9 cellular contexts compared by ENCODE assay signal in the genomic region with DNA sequence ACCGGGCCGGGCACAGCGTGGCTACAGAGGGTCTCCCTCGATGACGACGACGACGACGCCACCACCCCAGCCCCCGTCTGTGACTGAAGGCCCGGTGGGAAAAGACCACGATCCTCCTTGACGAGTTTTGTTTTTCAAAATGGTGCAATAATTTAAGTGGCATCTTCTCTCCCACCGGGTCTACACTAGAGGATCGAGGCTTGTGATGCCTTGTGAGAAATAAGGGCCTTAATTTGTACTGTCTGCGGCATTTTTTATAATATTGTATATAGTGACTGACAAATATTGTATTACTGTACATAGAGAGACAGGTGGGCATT. TPM values are rescaled to one million over a fixed set of nuclear protein-coding genes. Genes with fewer than 3 reads are reported as not detected.
DNase-seq lines count a peak whose midpoint lies in the region; ATAC-seq, FAIRE-seq and TF ChIP-seq lines count a peak whose summit lies in the region.
"Had no signal": no experiment of that assay in that cellular context is flagged by ENCODE, and none has a peak within 500 bp of the region (broad histone marks: within the 10 kb centered on the region; RNA-seq: fewer than 3 reads in every experiment).

No MANE protein-coding gene starts in this region.

- peak overlapping the region; percentile 85 for H3K4me3 ChIP-seq in AG10803 (ENCODE audit: low read length)
- peak overlapping the region; percentile 73 for H3K4me3 ChIP-seq in HUES6 (ENCODE audit: low read depth, low read length)
- peak overlapping the region; percentile 82 for H3K4me3 ChIP-seq in colonic mucosa
- H3K4me3 ChIP-seq in pancreas = peak overlapping the region in 1 of 4 donors; percentile 51

- H3K9me3 ChIP-seq in HUES6 (ENCODE audit: control insufficient read depth, insufficient read depth, low read depth, low read length) (no peaks in the 10 kb centered on the region), colonic mucosa (no peaks in the 10 kb centered on the region), pancreas (no peaks in the 10 kb centered on the region)

- peaks cover 80% of the 10 kb centered on the region for H3K27me3 ChIP-seq in HUES6 (ENCODE audit: control insufficient read depth, insufficient read depth, low read length)
- no peaks in the 10 kb centered on the region for H3K27me3 ChIP-seq in colonic mucosa
- no peaks in the 10 kb centered on the region for H3K27me3 ChIP-seq in pancreas

- TF ChIP-seq CTCF in AG10803 (conservative IDR thresholded peaks at IDR 0.05; ENCODE audit: low read length) (no peak), colonic mucosa (IDR thresholded peaks at IDR 0.05) (no peak), nephron (IDR thresholded peaks at IDR 0.05; ENCODE audit: unreplicated experiment in 3 of 3) (no peak), pancreas (IDR thresholded peaks at IDR 0.05) (no peak)

- ATAC-seq in HG03139 (IDR thresholded peaks at IDR 0.05; ENCODE audit: unreplicated experiment) (no peak), pancreas (no peak), HG02588 (IDR thresholded peaks at IDR 0.05; ENCODE audit: unreplicated experiment) (no peak)

- H3K27ac ChIP-seq in HUES6 (ENCODE audit: low read depth, low read length) (no peak overlapping the region), colonic mucosa (peak overlapping the region; percentile 66), pancreas (peak overlapping the region in 2 of 4 donors; percentile 28 to 36)

- FAIRE-seq in pancreas (lab: Jason Lieb, UNC) = no peak

- no peak overlapping the region for H3K27ac Mint-ChIP-seq in nephron

- intact Hi-C loops in colonic mucosa (cut with DNase I) = no loop called here
- intact Hi-C loops in pancreas (cut with DNase I) = no loop called here

- H3K4me1 ChIP-seq in HUES6 (ENCODE audit: control insufficient read depth, insufficient read depth, low read length) (no peaks in the 10 kb centered on the region), colonic mucosa (peaks cover 3% of the 10 kb centered on the region), pancreas (no peaks in the 10 kb centered on the region)

- peaks cover 10% of the 10 kb centered on the region for H3K36me3 Mint-ChIP-seq in nephron (ENCODE audit: low read depth)

- H3K9ac ChIP-seq in HUES6 (ENCODE audit: low read length) (no peak overlapping the region), colonic mucosa (ENCODE audit: low read depth in 2 of 2, low read length in 2 of 2) (peak overlapping the region in 1 of 2 donors; percentile 79)

- WGBS in pancreas, 2 donors = 73 to 84% methylated on average over 16 of the region's 16 CpGs

- H3K4me3 Mint-ChIP-seq in nephron = peak overlapping the region; percentile 40 to 91 (median 71)

- no peaks in the 10 kb centered on the region for H3K36me3 ChIP-seq in HUES6 (ENCODE audit: control insufficient read depth, insufficient read depth, low read length)
- no peaks in the 10 kb centered on the region for H3K36me3 ChIP-seq in colonic mucosa
- H3K36me3 ChIP-seq in pancreas = no peaks in the 10 kb centered on the region

- peaks cover 19% of the 10 kb centered on the region for H3K4me1 Mint-ChIP-seq in nephron

- peak; percentile 4 for DNase-seq in AG10803 (ENCODE audit: low read depth)
- no peak for DNase-seq in colonic mucosa
- no peak for DNase-seq in pancreas
- DNase-seq in SW 1271 (lab: John Stamatoyannopoulos, UW) = no peak
- DNase-seq: NCI-H69 had no signal

- H3K27me3 Mint-ChIP-seq in nephron (ENCODE audit: low read depth) = peaks cover 76% of the 10 kb centered on the region

- no peaks in the 10 kb centered on the region for H3K9me3 Mint-ChIP-seq in nephron

RNA-seq across cellular contexts. Expression of a gene that starts 2.5 kb away (rescaled TPM):
- 10 to 100 TPM; 12.9 to 18.7 TPM for total RNA-seq in colonic mucosa
- 10 to 100 TPM in 2 of 6 donors, 1 to 10 TPM in 4; 3.1 to 12.0 (median 5.8) TPM for total RNA-seq in pancreas
- 1 to 10 TPM; 3.4 to 3.7 TPM for polyA plus RNA-seq in pancreas
